In genomic region chr10:29669149-29669548, GRCh38 we compare ENCODE assay signal across 15 cellular contexts. TPM values are rescaled to one million over a fixed set of nuclear protein-coding genes. Genes with fewer than 3 reads are reported as not detected.
DNase-seq lines count a peak whose midpoint lies in the region; ATAC-seq and TF ChIP-seq lines count a peak whose summit lies in the region.
"Had no signal": no experiment of that assay in that cellular context is flagged by ENCODE, and none has a peak within 500 bp of the region (broad histone marks: within the 10 kb centered on the region; RNA-seq: fewer than 3 reads in every experiment).

No MANE protein-coding gene starts in this region.

- H3K4me3 ChIP-seq in astrocyte of the spinal cord (ENCODE audit: low read depth, low read length) (no peak overlapping the region), gastroesophageal sphincter (no peak overlapping the region)
- H3K4me3 ChIP-seq in effector memory CD4-positive, alpha-beta T cell (ENCODE audit: insufficient read depth, low read depth, low read length, poor library complexity, severe bottlenecking), result no peak overlapping the region
- H3K4me3 ChIP-seq: SJSA1 had no signal

- H3K27me3 ChIP-seq in gastroesophageal sphincter, result no peaks in the 10 kb centered on the region
- H3K27me3 ChIP-seq in effector memory CD4-positive, alpha-beta T cell (replicated peaks; ENCODE audit: control insufficient read depth, insufficient read depth, low read length, poor library complexity, severe bottlenecking), result no peaks in the 10 kb centered on the region
- H3K27me3 ChIP-seq: SJSA1 had no signal

- H3K27ac Mint-ChIP-seq in progenitor cell of endocrine pancreas, result peak overlapping the region; percentile 77
- no peak overlapping the region for H3K27ac Mint-ChIP-seq in activated T-helper 1 cell treated with anti-CD3 and anti-CD28 coated beads, Interleukin-12 subunit alpha, Interleukin-12 subunit beta, Interleukin-2, Interleukin-4 antibody, amounts not matched to agents 30 ng/mL and 10 ng/mL and 1 ng/mL, durations not matched to agents 14 hours and 24 hours and 36 hours

- no peak for TF ChIP-seq EP300 in gastroesophageal sphincter (IDR thresholded peaks at IDR 0.05)

- ATAC-seq in gastroesophageal sphincter (peak; percentile 65), GM19397 (IDR thresholded peaks at IDR 0.05; ENCODE audit: unreplicated experiment) (no peak)

- peaks cover 4% of the 10 kb centered on the region for H3K9me3 Mint-ChIP-seq in progenitor cell of endocrine pancreas (ENCODE audit: low read depth)
- H3K9me3 Mint-ChIP-seq in activated T-helper 1 cell treated with anti-CD3 and anti-CD28 coated beads, Interleukin-12 subunit alpha, Interleukin-12 subunit beta, Interleukin-2, Interleukin-4 antibody, amounts not matched to agents 30 ng/mL and 10 ng/mL and 1 ng/mL, durations not matched to agents 14 hours and 24 hours and 36 hours, result peaks cover 4% of the 10 kb centered on the region

- peaks cover 25% of the 10 kb centered on the region for H3K36me3 Mint-ChIP-seq in progenitor cell of endocrine pancreas (ENCODE audit: insufficient read depth)
- H3K36me3 Mint-ChIP-seq in activated T-helper 1 cell treated with anti-CD3 and anti-CD28 coated beads, Interleukin-12 subunit alpha, Interleukin-12 subunit beta, Interleukin-2, Interleukin-4 antibody, amounts not matched to agents 30 ng/mL and 10 ng/mL and 1 ng/mL, durations not matched to agents 14 hours and 24 hours and 36 hours (ENCODE audit: low read depth), result peaks cover 7% of the 10 kb centered on the region

- WGBS in gastroesophageal sphincter (ENCODE audit: low coverage in 1 of 2), 2 donors, result 13 to 52% methylated on average over 3 of the region's 3 CpGs

- intact Hi-C loops in activated T-helper 1 cell treated with anti-CD3 and anti-CD28 coated beads, Interleukin-12 subunit alpha, Interleukin-12 subunit beta, Interleukin-2, Interleukin-4 antibody, amounts not matched to agents 30 ng/mL and 10 ng/mL and 1 ng/mL, durations not matched to agents 14 hours and 24 hours and 36 hours (cut with micrococcal nuclease), result no loop called here

- peaks cover 4 to 62% (median 9%) of the 10 kb centered on the region in 3 donors for H3K4me1 ChIP-seq in gastroesophageal sphincter
- H3K4me1 ChIP-seq in effector memory CD4-positive, alpha-beta T cell (ENCODE audit: control insufficient read depth, insufficient read depth, low read length, poor library complexity, severe bottlenecking), result peaks cover 2% of the 10 kb centered on the region

- H3K27ac ChIP-seq in gastroesophageal sphincter, result peak overlapping the region in 2 of 4 donors; percentile 49 to 51
- H3K27ac ChIP-seq in effector memory CD4-positive, alpha-beta T cell (ENCODE audit: insufficient read depth, low read length, poor library complexity, severe bottlenecking), result no peak overlapping the region
- H3K27ac ChIP-seq: C4-2B, KMS-11, SJSA1 had no signal

- peaks cover 0 to 21% of the 10 kb centered on the region in 2 donors for H3K36me3 ChIP-seq in gastroesophageal sphincter
- H3K36me3 ChIP-seq in effector memory CD4-positive, alpha-beta T cell (ENCODE audit: control insufficient read depth, insufficient read depth, low read length), result peaks cover 4% of the 10 kb centered on the region
- H3K36me3 ChIP-seq: SJSA1 had no signal

- TF ChIP-seq POLR2A in gastroesophageal sphincter (IDR thresholded peaks at IDR 0.05), result no peak

- H3K27me3 Mint-ChIP-seq in progenitor cell of endocrine pancreas, result no peaks in the 10 kb centered on the region
- H3K27me3 Mint-ChIP-seq in activated T-helper 1 cell treated with anti-CD3 and anti-CD28 coated beads, Interleukin-12 subunit alpha, Interleukin-12 subunit beta, Interleukin-2, Interleukin-4 antibody, amounts not matched to agents 30 ng/mL and 10 ng/mL and 1 ng/mL, durations not matched to agents 14 hours and 24 hours and 36 hours (ENCODE audit: insufficient read depth), result peaks cover 8% of the 10 kb centered on the region

- in situ Hi-C loops in astrocyte of the spinal cord (cut with HindIII; ENCODE audit: low sequenced_read_pairs), result no loop called here

- H3K9me3 ChIP-seq in gastroesophageal sphincter, result no peaks in the 10 kb centered on the region
- H3K9me3 ChIP-seq in effector memory CD4-positive, alpha-beta T cell (ENCODE audit: control insufficient read depth, low read length), result no peaks in the 10 kb centered on the region
- H3K9me3 ChIP-seq: SJSA1 had no signal

- peaks cover 30% of the 10 kb centered on the region for H3K4me1 Mint-ChIP-seq in progenitor cell of endocrine pancreas (ENCODE audit: low read depth)
- H3K4me1 Mint-ChIP-seq in activated T-helper 1 cell treated with anti-CD3 and anti-CD28 coated beads, Interleukin-12 subunit alpha, Interleukin-12 subunit beta, Interleukin-2, Interleukin-4 antibody, amounts not matched to agents 30 ng/mL and 10 ng/mL and 1 ng/mL, durations not matched to agents 14 hours and 24 hours and 36 hours (ENCODE audit: low read depth), result no peaks in the 10 kb centered on the region

- H3K4me3 Mint-ChIP-seq in progenitor cell of endocrine pancreas (ENCODE audit: low read depth), result no peak overlapping the region
- no peak overlapping the region for H3K4me3 Mint-ChIP-seq in activated T-helper 1 cell treated with anti-CD3 and anti-CD28 coated beads, Interleukin-12 subunit alpha, Interleukin-12 subunit beta, Interleukin-2, Interleukin-4 antibody, amounts not matched to agents 30 ng/mL and 10 ng/mL and 1 ng/mL, durations not matched to agents 14 hours and 24 hours and 36 hours

- peak; percentile 16 for DNase-seq in GM03348 (ENCODE audit: low spot score)
- DNase-seq in astrocyte of the spinal cord (ENCODE audit: low read depth, low spot score), result peak; percentile 34
- no peak for DNase-seq in progenitor cell of endocrine pancreas (ENCODE audit: low spot score, unreplicated experiment)
- no peak for DNase-seq in activated T-helper 1 cell treated with anti-CD3 and anti-CD28 coated beads, Interleukin-12 subunit alpha, Interleukin-12 subunit beta, Interleukin-2, Interleukin-4 antibody, amounts not matched to agents 30 ng/mL and 10 ng/mL and 1 ng/mL, durations not matched to agents 14 hours and 24 hours and 36 hours (ENCODE audit: low spot score)
- no peak for DNase-seq in NCI-H2081 (lab: John Stamatoyannopoulos, UW)
- DNase-seq in effector memory CD4-positive, alpha-beta T cell, result no peak
- DNase-seq: NCI-H1694; NCI-H82; stimulated activated CD4-positive, alpha-beta T cell treated with anti-CD3 and anti-CD28 coated beads, Interleukin-4, amount 100 ng/mL, for 4 hours; stimulated activated naive CD4-positive, alpha-beta T cell treated with Interleukin-2 at 50 U/mL for 16 hours had no signal

- no peak for TF ChIP-seq CTCF in astrocyte of the spinal cord (IDR thresholded peaks at IDR 0.05; ENCODE audit: low read depth, low read length)
- TF ChIP-seq CTCF in gastroesophageal sphincter (IDR thresholded peaks at IDR 0.05), result no peak
- no peak for TF ChIP-seq CTCF in progenitor cell of endocrine pancreas (IDR thresholded peaks at IDR 0.05; ENCODE audit: unreplicated experiment)

RNA-seq across cellular contexts. Expression of gene SVIL, which starts 34.4 kb away (rescaled TPM):
- total RNA-seq in gastroesophageal sphincter (1,000 to 10,000 TPM in 2 of 4 donors, 100 to 1,000 TPM in 2; 585 to 1,262 (median 942) TPM), progenitor cell of endocrine pancreas (88.2 and 98.8 TPM in 2 replicates)
- total RNA-seq in activated T-helper 1 cell treated with anti-CD3 and anti-CD28 coated beads, Interleukin-12 subunit alpha, Interleukin-12 subunit beta, Interleukin-2, Interleukin-4 antibody, amounts not matched to agents 30 ng/mL and 10 ng/mL and 1 ng/mL, durations not matched to agents 14 hours and 24 hours and 36 hours, result 7.4 and 8.1 TPM in 2 replicates

Comparison
In these comparisons a context has a peak if more than half of its experiments do, and no peak if none do; other contexts are left out.
1. DNase-seq: peak in GM03348 (single experiment) and astrocyte of the spinal cord (single experiment); none in progenitor cell of endocrine pancreas (single experiment), activated T-helper 1 cell treated with anti-CD3 and anti-CD28 coated beads, Interleukin-12 subunit alpha, Interleukin-12 subunit beta, Interleukin-2, Interleukin-4 antibody, amounts not matched to agents 30 ng/mL and 10 ng/mL and 1 ng/mL, durations not matched to agents 14 hours and 24 hours and 36 hours (single experiment), NCI-H2081 (0 of 2) and effector memory CD4-positive, alpha-beta T cell (0 of 3).